In the genomic region with DNA sequence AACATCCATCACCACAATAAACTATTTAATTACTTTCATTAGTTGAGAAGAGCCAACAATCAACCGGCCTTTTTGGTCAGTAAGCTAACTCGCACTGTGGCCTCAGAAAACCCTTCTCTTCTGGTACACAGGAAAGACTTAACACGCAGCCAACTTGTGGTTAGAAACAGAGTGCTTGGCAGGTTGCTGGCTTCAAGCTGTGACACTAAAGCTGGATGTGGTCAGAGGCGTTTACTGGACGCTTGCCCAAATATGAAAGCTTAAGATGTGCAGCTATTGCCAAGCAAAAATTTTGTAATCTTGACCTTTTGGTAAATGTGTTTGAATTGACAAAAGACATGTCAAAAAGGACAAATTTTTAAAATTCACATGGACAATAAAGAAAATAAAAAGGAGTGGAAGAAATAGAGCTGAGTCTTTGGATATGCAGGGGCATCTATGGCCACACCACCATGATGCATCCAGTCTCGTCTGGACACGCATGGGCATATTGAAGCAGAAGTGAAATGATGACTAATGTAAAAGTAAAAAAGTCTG, we compare ENCODE assay signal across 8 cellular contexts. TPM values are rescaled to one million over a fixed set of nuclear protein-coding genes. Genes with fewer than 3 reads are reported as not detected.
DNase-seq lines count a peak whose midpoint lies in the region; ATAC-seq lines count a peak whose summit lies in the region.

No MANE protein-coding gene starts in this region.

- H3K27ac ChIP-seq in epithelial cell of prostate, result peak overlapping the region; percentile 74

- DNase-seq in ACHN, result peak; percentile 82
- DNase-seq in NOMO-1 treated with dmso at 0.1 percent for 144 hours (lab: John Stamatoyannopoulos, UW; ENCODE audit: unreplicated experiment), result peak; percentile 51
- peak; percentile 71 for DNase-seq in epithelial cell of prostate (ENCODE audit: low read depth, low spot score)
- peak; percentile 55 for DNase-seq in renal cortical epithelial cell (ENCODE audit: low read depth)
- no peak for DNase-seq in activated CD4-positive, alpha-beta T cell treated with anti-CD3 and anti-CD28 coated beads for 4 hours
- DNase-seq in left lobe of liver (ENCODE audit: low spot score), result no peak

- ATAC-seq in GM18861 (IDR thresholded peaks at IDR 0.05; ENCODE audit: unreplicated experiment) (peak; percentile 65), HG03135 (IDR thresholded peaks at IDR 0.05; ENCODE audit: unreplicated experiment) (peak; percentile 69), left lobe of liver (no peak)

- in situ Hi-C loops in ACHN (cut with HindIII; ENCODE audit: low pct_ligation_motif_present, low pct_unique_long_range_greater_than_20kb, low sequenced_read_pairs), result no loop called here

RNA-seq across cellular contexts. Expression of a gene that starts 2.6 kb away (rescaled TPM):
- total RNA-seq in renal cortical epithelial cell (not detected in 2 replicates), left lobe of liver (0.55 TPM)

RNA-seq across cellular contexts. Expression of a gene that starts 17.1 kb away (rescaled TPM):
- total RNA-seq in renal cortical epithelial cell, result not detected in 2 replicates
- total RNA-seq in left lobe of liver, result not detected

RNA-seq across cellular contexts. Expression of a gene that starts 27.9 kb away (rescaled TPM):
- total RNA-seq in renal cortical epithelial cell (not detected in 2 replicates), left lobe of liver (not detected)

RNA-seq across cellular contexts. Expression of a gene that starts 43.3 kb away (rescaled TPM):
- 0.87 TPM in 1 of 2 replicates, not detected in the other for total RNA-seq in renal cortical epithelial cell
- total RNA-seq in left lobe of liver, result not detected

Comparison
In these comparisons a context has a peak if more than half of its experiments do, and no peak if none do; other contexts are left out.
1. DNase-seq: peak in ACHN (single experiment), NOMO-1 treated with dmso at 0.1 percent for 144 hours (single experiment), epithelial cell of prostate (single experiment) and renal cortical epithelial cell (single experiment); none in activated CD4-positive, alpha-beta T cell treated with anti-CD3 and anti-CD28 coated beads for 4 hours (0 of 2) and left lobe of liver (single experiment).